Comparison of ENCODE assay signal across 1 cellular context in the genomic region with DNA sequence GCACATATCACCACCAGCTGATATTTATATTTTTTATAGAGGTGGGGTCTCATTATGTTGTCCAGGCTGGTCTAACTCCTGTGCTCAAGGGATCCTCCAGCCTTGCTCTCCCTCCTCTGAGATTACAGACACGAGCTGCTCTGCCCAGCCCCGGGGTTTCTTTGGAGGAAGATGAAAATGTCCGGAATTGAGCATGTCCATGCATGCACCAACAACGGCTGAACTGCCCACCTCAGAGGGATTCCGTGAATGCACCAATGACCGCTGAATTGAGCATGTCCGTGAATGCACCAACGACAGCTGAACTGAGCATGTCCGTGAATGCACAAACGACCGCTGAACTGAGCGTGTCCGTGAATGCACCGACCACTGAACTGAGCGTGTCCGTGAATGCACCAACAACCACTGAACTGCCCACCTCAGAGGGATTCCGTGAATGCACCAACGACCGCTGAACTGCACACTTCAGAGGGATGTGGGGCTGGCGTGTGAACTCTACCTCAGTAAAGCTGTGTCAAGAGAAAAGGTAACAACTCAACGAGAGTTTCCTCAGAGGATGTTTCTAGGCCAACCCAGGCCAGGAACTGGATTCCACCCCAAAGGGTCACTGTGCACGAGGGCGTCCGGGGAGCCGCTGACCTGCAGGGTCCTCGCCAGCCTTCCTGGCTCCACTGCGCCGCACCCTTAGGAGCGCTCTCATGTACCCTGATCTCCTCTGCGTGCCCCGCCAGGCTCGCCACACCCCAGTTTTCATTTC.
TF ChIP-seq lines count a peak whose summit lies in the region.

No MANE protein-coding gene starts in this region.

TF ChIP-seq in WTC11, 78 proteins besides CTCF, POLR2A, EP300 and RAD21 (continued from another document):
- TF ChIP-seq, protein P1, sequence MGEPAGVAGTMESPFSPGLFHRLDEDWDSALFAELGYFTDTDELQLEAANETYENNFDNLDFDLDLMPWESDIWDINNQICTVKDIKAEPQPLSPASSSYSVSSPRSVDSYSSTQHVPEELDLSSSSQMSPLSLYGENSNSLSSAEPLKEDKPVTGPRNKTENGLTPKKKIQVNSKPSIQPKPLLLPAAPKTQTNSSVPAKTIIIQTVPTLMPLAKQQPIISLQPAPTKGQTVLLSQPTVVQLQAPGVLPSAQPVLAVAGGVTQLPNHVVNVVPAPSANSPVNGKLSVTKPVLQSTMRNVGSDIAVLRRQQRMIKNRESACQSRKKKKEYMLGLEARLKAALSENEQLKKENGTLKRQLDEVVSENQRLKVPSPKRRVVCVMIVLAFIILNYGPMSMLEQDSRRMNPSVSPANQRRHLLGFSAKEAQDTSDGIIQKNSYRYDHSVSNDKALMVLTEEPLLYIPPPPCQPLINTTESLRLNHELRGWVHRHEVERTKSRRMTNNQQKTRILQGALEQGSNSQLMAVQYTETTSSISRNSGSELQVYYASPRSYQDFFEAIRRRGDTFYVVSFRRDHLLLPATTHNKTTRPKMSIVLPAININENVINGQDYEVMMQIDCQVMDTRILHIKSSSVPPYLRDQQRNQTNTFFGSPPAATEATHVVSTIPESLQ (CRISPR knock-in tag; IDR thresholded peaks at IDR 0.05): no peak
- TF ChIP-seq, protein P2, sequence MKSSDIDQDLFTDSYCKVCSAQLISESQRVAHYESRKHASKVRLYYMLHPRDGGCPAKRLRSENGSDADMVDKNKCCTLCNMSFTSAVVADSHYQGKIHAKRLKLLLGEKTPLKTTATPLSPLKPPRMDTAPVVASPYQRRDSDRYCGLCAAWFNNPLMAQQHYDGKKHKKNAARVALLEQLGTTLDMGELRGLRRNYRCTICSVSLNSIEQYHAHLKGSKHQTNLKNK (CRISPR knock-in tag; IDR thresholded peaks at IDR 0.05): no peak
